ENCODE assay signal across 8 cellular contexts in the genomic region with DNA sequence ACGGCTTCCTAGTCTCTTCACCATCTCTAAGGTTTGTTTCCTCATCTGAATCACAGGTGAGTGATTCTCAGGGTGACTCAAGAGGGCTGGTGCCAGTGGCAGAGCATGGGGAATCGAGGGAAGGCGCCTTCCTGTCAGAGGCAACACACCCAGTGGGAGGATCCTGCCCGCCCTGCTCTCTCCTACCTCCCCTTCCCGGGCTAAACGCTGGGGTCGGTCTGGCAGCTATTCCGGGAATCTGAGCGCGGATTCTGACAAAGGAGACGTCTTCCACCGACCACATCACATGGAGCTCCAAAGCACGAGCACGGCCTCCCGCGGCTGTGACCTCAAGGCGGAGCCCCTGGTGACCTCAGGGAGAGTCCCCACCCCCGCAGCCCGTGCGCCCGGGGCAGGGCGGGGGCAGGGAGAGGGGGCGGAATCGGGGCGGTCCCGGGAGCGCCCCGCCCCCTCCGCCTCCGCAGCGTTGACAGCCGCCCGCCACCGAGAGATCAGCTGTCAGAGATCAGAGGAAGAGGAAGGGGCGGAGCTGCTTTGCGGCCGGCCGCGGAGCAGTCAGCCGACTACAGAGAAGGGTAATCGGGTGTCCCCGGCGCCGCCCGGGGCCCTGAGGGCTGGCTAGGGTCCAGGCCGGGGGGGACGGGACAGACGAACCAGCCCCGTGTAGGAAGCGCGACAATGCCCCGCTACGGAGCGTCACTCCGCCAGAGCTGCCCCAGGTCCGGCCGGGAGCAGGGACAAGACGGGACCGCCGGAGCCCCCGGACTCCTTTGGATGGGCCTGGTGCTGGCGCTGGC. TPM values are rescaled to one million over a fixed set of nuclear protein-coding genes. Genes with fewer than 3 reads are reported as not detected.
DNase-seq lines count a peak whose midpoint lies in the region; ATAC-seq, FAIRE-seq and TF ChIP-seq lines count a peak whose summit lies in the region.

TSS of gene SMPD1 (plus strand) at position 554 of the 797 bp plus-strand sequence. CDS start at position 679, 125 bp downstream.

- FAIRE-seq in urothelium cell line (lab: Jason Lieb, UNC) = peak; percentile 90

- peaks cover 13 to 18% of the 10 kb centered on the region in 2 donors for H3K36me3 ChIP-seq in ascending aorta

- H3K27me3 ChIP-seq in ascending aorta (no peaks in the 10 kb centered on the region), right cardiac atrium (ENCODE audit: control insufficient read depth, insufficient read depth) (no peaks in the 10 kb centered on the region)

- H3K4me1 Mint-ChIP-seq in T-helper 2 cell treated with Interferon-gamma antibody and Interleukin-4, amounts not matched to agents 5 μg/mL and 100 μg/mL, for 36 hours (ENCODE audit: low read depth) = peaks cover 30% of the 10 kb centered on the region

- peak within 1 kb of the TSS; percentile 89 to 96 for H3K4me3 ChIP-seq in ascending aorta
- peak within 1 kb of the TSS; percentile 64 for H3K4me3 ChIP-seq in right cardiac atrium (ENCODE audit: low read length)

- peak within 1 kb of the TSS; percentile 88 for H3K4me3 Mint-ChIP-seq in T-helper 2 cell treated with Interferon-gamma antibody and Interleukin-4, amounts not matched to agents 5 μg/mL and 100 μg/mL, for 36 hours

- peak within 1 kb of the TSS; percentile 90 to 95 for H3K27ac ChIP-seq in ascending aorta
- peak within 1 kb of the TSS; percentile 83 for H3K27ac ChIP-seq in right cardiac atrium (ENCODE audit: low read length)

- H3K4me1 ChIP-seq in ascending aorta (peaks cover 9 to 14% of the 10 kb centered on the region in 2 donors), right cardiac atrium (ENCODE audit: control insufficient read depth, insufficient read depth, low read length) (peaks cover 4% of the 10 kb centered on the region)

- DNase-seq in NCI-H1694 (lab: John Stamatoyannopoulos, UW) (peak; percentile 80), ascending aorta (ENCODE audit: low spot score in 2 of 2) (peak; percentile 92 to 96), right cardiac atrium (peak; percentile 94 to 98 (median 98)), pulmonary artery endothelial cell (ENCODE audit: low read depth, low spot score) (peak; percentile 55), urothelium cell line (ENCODE audit: low spot score) (peak; percentile 94)
- DNase-seq in T-helper 2 cell treated with Interferon-gamma antibody and Interleukin-4, amounts not matched to agents 5 μg/mL and 100 μg/mL, for 36 hours (ENCODE audit: low spot score) = peak; percentile 91

- TF ChIP-seq CTCF in ascending aorta (IDR thresholded peaks at IDR 0.05) = no peak

- under 1% methylated on average over 62 of the region's 62 CpGs for WGBS in right cardiac atrium

- peaks cover 30% of the 10 kb centered on the region for H3K36me3 Mint-ChIP-seq in T-helper 2 cell treated with Interferon-gamma antibody and Interleukin-4, amounts not matched to agents 5 μg/mL and 100 μg/mL, for 36 hours (ENCODE audit: low read depth)

- peak within 1 kb of the TSS; percentile 95 for H3K27ac Mint-ChIP-seq in T-helper 2 cell treated with Interferon-gamma antibody and Interleukin-4, amounts not matched to agents 5 μg/mL and 100 μg/mL, for 36 hours

- H3K9me3 Mint-ChIP-seq in T-helper 2 cell treated with Interferon-gamma antibody and Interleukin-4, amounts not matched to agents 5 μg/mL and 100 μg/mL, for 36 hours = no peaks in the 10 kb centered on the region

- intact Hi-C loops in ascending aorta (cut with DNase I) = loop anchor here (1.0 to 5.0 kb wide), 9 partner anchors 27 to 292 kb away; partner anchors contain the start of genes APBB1, ARFIP2, FHIP1B and ILK
- intact Hi-C loops in right cardiac atrium (cut with DNase I) = loop anchor here in 1 of 4 donors (10.0 kb wide), 1 partner anchor 325 kb away; no protein-coding TSS in a partner anchor

- H3K27me3 Mint-ChIP-seq in T-helper 2 cell treated with Interferon-gamma antibody and Interleukin-4, amounts not matched to agents 5 μg/mL and 100 μg/mL, for 36 hours (ENCODE audit: low read depth) = peaks cover 2% of the 10 kb centered on the region

- H3K9me3 ChIP-seq in ascending aorta = no peaks in the 10 kb centered on the region
- no peaks in the 10 kb centered on the region for H3K9me3 ChIP-seq in right cardiac atrium (ENCODE audit: control insufficient read depth, low read length)

- ATAC-seq in GM18502 (IDR thresholded peaks at IDR 0.05; ENCODE audit: poor library complexity, unreplicated experiment) = peak; percentile 97
- ATAC-seq in HG02885 (IDR thresholded peaks at IDR 0.05; ENCODE audit: poor library complexity, unreplicated experiment) = peak; percentile 97
- ATAC-seq in right cardiac atrium = peak; percentile 98

RNA-seq across cellular contexts. Expression of gene SMPD1, which starts in this region (rescaled TPM):
- total RNA-seq in ascending aorta = 48.6 TPM
- 10 to 100 TPM; 60.6 to 67.7 (median 65.0) TPM for total RNA-seq in right cardiac atrium
- 57.9 TPM for polyA plus RNA-seq in right cardiac atrium
- total RNA-seq in pulmonary artery endothelial cell = 16.9 and 23.4 TPM in 2 replicates

Comparison
In these comparisons a context has a peak if more than half of its experiments do, and no peak if none do; other contexts are left out.
1. Peak in every context shown above with its lines: DNase-seq, ATAC-seq, H3K4me3 ChIP-seq and H3K27ac ChIP-seq.